In the genomic region with DNA sequence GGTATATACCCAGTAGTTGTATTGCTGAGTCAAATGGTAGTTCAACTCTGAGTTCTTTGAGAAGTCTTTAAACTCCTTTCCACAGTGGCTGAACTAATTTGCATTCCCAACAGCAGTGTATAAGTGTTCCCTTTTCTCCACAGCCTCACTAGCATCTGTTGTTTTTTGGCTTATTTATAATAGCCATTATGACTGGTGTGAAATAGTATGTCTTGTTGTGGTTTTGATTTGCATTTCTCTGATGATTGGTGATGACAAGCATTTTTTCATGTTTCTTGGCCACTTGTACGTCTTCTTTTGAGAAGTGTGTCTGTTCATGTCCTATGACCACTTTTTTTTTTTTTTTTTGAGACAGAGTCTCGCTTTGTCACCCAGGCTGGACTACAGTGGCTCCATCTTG, we compare ENCODE assay signal across 37 cellular contexts. TPM values are rescaled to one million over a fixed set of nuclear protein-coding genes. Genes with fewer than 3 reads are reported as not detected.
"Had no signal": no experiment of that assay in that cellular context is flagged by ENCODE, and none has a peak within 500 bp of the region (broad histone marks: within the 10 kb centered on the region; RNA-seq: fewer than 3 reads in every experiment).

No MANE protein-coding gene starts in this region.

- DNase-seq: activated B cell treated with CpG ODN at 0.5 μM for 24 hours; activated CD4-positive, alpha-beta memory T cell treated with anti-CD3 and anti-CD28 coated beads, Interleukin-2, amount 10 ng/mL, durations not matched to agents 7 days and 5 days; activated CD4-positive, alpha-beta T cell treated with anti-CD3 and anti-CD28 coated beads for 48 hours; activated CD4-positive, alpha-beta T cell treated with anti-CD3 and anti-CD28 coated beads, Interleukin-2, amount 10 ng/mL, durations not matched to agents 7 days and 5 days; activated CD4-positive, alpha-beta T cell treated with anti-CD3 and anti-CD28 coated beads, Interleukin-2, amount 50 U/mL, for 48 hours; activated CD4-positive, CD25-positive, alpha-beta regulatory T cell treated with anti-CD3 and anti-CD28 coated beads, Interleukin-2, amount 50 U/mL, for 72 hours; activated CD8-positive, alpha-beta memory T cell treated with anti-CD3 and anti-CD28 coated beads for 24 hours; activated CD8-positive, alpha-beta memory T cell treated with anti-CD3 and anti-CD28 coated beads, Interleukin-2, amount 10 ng/mL, durations not matched to agents 7 days and 5 days; activated CD8-positive, alpha-beta memory T cell treated with anti-CD3 and anti-CD28 coated beads, Interleukin-2, amount 50 U/mL, for 48 hours; activated CD8-positive, alpha-beta T cell treated with anti-CD3 and anti-CD28 coated beads, Interleukin-2, amount 10 ng/mL, durations not matched to agents 7 days and 5 days; activated effector memory CD4-positive, alpha-beta T cell treated with Interleukin-2 at 50 U/mL for 16 hours; activated gamma-delta T cell; activated naive CD4-positive, alpha-beta T cell treated with anti-CD3 and anti-CD28 coated beads, Interleukin-2, amount 10 ng/mL, durations not matched to agents 7 days and 5 days; activated naive CD4-positive, alpha-beta T cell treated with Interleukin-2 at 50 U/mL for 16 hours; activated naive CD8-positive, alpha-beta T cell treated with anti-CD3 and anti-CD28 coated beads, Interleukin-2, amount 10 ng/mL, durations not matched to agents 7 days and 5 days; activated naive CD8-positive, alpha-beta T cell treated with anti-CD3 and anti-CD28 coated beads, Interleukin-2, amount 50 U/mL, for 24 hours; activated T-cell treated with anti-CD3 and anti-CD28 coated beads, Interleukin-2, amount 50 U/mL, for 24 hours; activated T-cell treated with anti-CD3 and anti-CD28 coated beads, Interleukin-2, amount 50 U/mL, for 48 hours; amygdala; anterior cingulate cortex; body of pancreas; brain microvascular endothelial cell; central memory CD4-positive, alpha-beta T cell; T-helper 1 cell; T-helper 2 cell; T-helper 9 cell had no signal

- H3K36me3 Mint-ChIP-seq: activated CD8-positive, alpha-beta memory T cell treated with anti-CD3 and anti-CD28 coated beads, Interleukin-2, amount 10 ng/mL, durations not matched to agents 7 days and 5 days; activated naive CD4-positive, alpha-beta T cell treated with anti-CD3 and anti-CD28 coated beads, Interleukin-2, amount 10 ng/mL, durations not matched to agents 7 days and 5 days; activated naive CD4-positive, alpha-beta T cell treated with anti-CD3 and anti-CD28 coated beads, Interleukin-2, amount 50 U/mL, for 24 hours; activated naive CD8-positive, alpha-beta T cell; activated naive CD8-positive, alpha-beta T cell treated with anti-CD3 and anti-CD28 coated beads, Interleukin-2, amount 10 ng/mL, durations not matched to agents 7 days and 5 days had no signal

- FAIRE-seq: TTC549 had no signal

- H3K36me3 ChIP-seq: ascending aorta, brain microvascular endothelial cell, breast epithelium had no signal

- H3K4me3 ChIP-seq: ascending aorta, body of pancreas, breast epithelium had no signal

- H3K27me3 ChIP-seq: ascending aorta, body of pancreas, brain microvascular endothelial cell, breast epithelium had no signal

- H3K27ac ChIP-seq: ascending aorta, body of pancreas, brain microvascular endothelial cell, breast epithelium, VCaP had no signal

- ATAC-seq: activated CD8-positive, alpha-beta memory T cell treated with anti-CD3 and anti-CD28 coated beads, Interleukin-2, amount 10 ng/mL, durations not matched to agents 7 days and 5 days; activated CD8-positive, alpha-beta T cell treated with anti-CD3 and anti-CD28 coated beads, Interleukin-2, amount 10 ng/mL, durations not matched to agents 7 days and 5 days; activated naive CD8-positive, alpha-beta T cell treated with anti-CD3 and anti-CD28 coated beads, Interleukin-2, amount 50 U/mL, for 24 hours; body of pancreas had no signal

- H3K4me1 ChIP-seq: ascending aorta, body of pancreas, breast epithelium had no signal

- H3K4me1 Mint-ChIP-seq: activated B cell treated with CpG ODN at 0.5 μM for 24 hours; activated CD4-positive, alpha-beta memory T cell treated with anti-CD3 and anti-CD28 coated beads, Interleukin-2, amount 10 ng/mL, durations not matched to agents 7 days and 5 days; activated CD4-positive, alpha-beta T cell treated with anti-CD3 and anti-CD28 coated beads, Interleukin-2, amount 10 ng/mL, durations not matched to agents 7 days and 5 days; activated CD8-positive, alpha-beta memory T cell treated with anti-CD3 and anti-CD28 coated beads, Interleukin-2, amount 10 ng/mL, durations not matched to agents 7 days and 5 days; activated naive CD4-positive, alpha-beta T cell treated with anti-CD3 and anti-CD28 coated beads, Interleukin-2, amount 10 ng/mL, durations not matched to agents 7 days and 5 days; activated naive CD4-positive, alpha-beta T cell treated with anti-CD3 and anti-CD28 coated beads, Interleukin-2, amount 50 U/mL, for 24 hours; activated naive CD8-positive, alpha-beta T cell treated with anti-CD3 and anti-CD28 coated beads, Interleukin-2, amount 10 ng/mL, durations not matched to agents 7 days and 5 days; activated naive CD8-positive, alpha-beta T cell treated with anti-CD3 and anti-CD28 coated beads, Interleukin-2, amount 50 U/mL, for 24 hours had no signal

- H3K27ac Mint-ChIP-seq: activated B cell treated with CpG ODN at 0.5 μM for 24 hours; activated CD4-positive, alpha-beta memory T cell treated with anti-CD3 and anti-CD28 coated beads, Interleukin-2, amount 10 ng/mL, durations not matched to agents 7 days and 5 days; activated CD4-positive, alpha-beta T cell treated with anti-CD3 and anti-CD28 coated beads, Interleukin-2, amount 10 ng/mL, durations not matched to agents 7 days and 5 days; activated CD8-positive, alpha-beta memory T cell treated with anti-CD3 and anti-CD28 coated beads, Interleukin-2, amount 10 ng/mL, durations not matched to agents 7 days and 5 days; activated CD8-positive, alpha-beta T cell treated with anti-CD3 and anti-CD28 coated beads, Interleukin-2, amount 10 ng/mL, durations not matched to agents 7 days and 5 days; activated naive CD4-positive, alpha-beta T cell treated with anti-CD3 and anti-CD28 coated beads, Interleukin-2, amount 10 ng/mL, durations not matched to agents 7 days and 5 days; activated naive CD4-positive, alpha-beta T cell treated with anti-CD3 and anti-CD28 coated beads, Interleukin-2, amount 50 U/mL, for 24 hours; activated naive CD8-positive, alpha-beta T cell; activated naive CD8-positive, alpha-beta T cell treated with anti-CD3 and anti-CD28 coated beads, Interleukin-2, amount 10 ng/mL, durations not matched to agents 7 days and 5 days; activated naive CD8-positive, alpha-beta T cell treated with anti-CD3 and anti-CD28 coated beads, Interleukin-2, amount 50 U/mL, for 24 hours; activated T-cell treated with anti-CD3 and anti-CD28 coated beads, Interleukin-2, amount 50 U/mL, for 24 hours; activated T-helper 2 cell treated with anti-CD3 and anti-CD28 coated beads, Interferon-gamma antibody, Interleukin-2, Interleukin-4, amounts not matched to agents 10 μg/mL and 5 μg/mL and 100 μg/mL, durations not matched to agents 14 hours and 24 hours and 36 hours; T-helper 1 cell treated with Interleukin-12 subunit alpha and Interleukin-12 subunit beta and Interleukin-4 antibody, amounts not matched to agents 30 μg/mL and 1 μg/mL, for 36 hours; T-helper 2 cell treated with Interferon-gamma antibody and Interleukin-4, amounts not matched to agents 5 μg/mL and 100 μg/mL, for 36 hours had no signal

- H3K9me3 ChIP-seq: ascending aorta, body of pancreas, breast epithelium had no signal

- H3K27me3 Mint-ChIP-seq: activated B cell treated with CpG ODN at 0.5 μM for 24 hours; activated naive CD4-positive, alpha-beta T cell treated with anti-CD3 and anti-CD28 coated beads, Interleukin-2, amount 10 ng/mL, durations not matched to agents 7 days and 5 days; activated naive CD4-positive, alpha-beta T cell treated with anti-CD3 and anti-CD28 coated beads, Interleukin-2, amount 50 U/mL, for 24 hours had no signal

- H3K4me3 Mint-ChIP-seq: activated B cell treated with CpG ODN at 0.5 μM for 24 hours; activated CD4-positive, alpha-beta memory T cell treated with anti-CD3 and anti-CD28 coated beads, Interleukin-2, amount 10 ng/mL, durations not matched to agents 7 days and 5 days; activated CD4-positive, alpha-beta T cell treated with anti-CD3 and anti-CD28 coated beads, Interleukin-2, amount 10 ng/mL, durations not matched to agents 7 days and 5 days; activated CD8-positive, alpha-beta memory T cell treated with anti-CD3 and anti-CD28 coated beads, Interleukin-2, amount 10 ng/mL, durations not matched to agents 7 days and 5 days; activated CD8-positive, alpha-beta T cell treated with anti-CD3 and anti-CD28 coated beads, Interleukin-2, amount 10 ng/mL, durations not matched to agents 7 days and 5 days; activated naive CD4-positive, alpha-beta T cell treated with anti-CD3 and anti-CD28 coated beads, Interleukin-2, amount 10 ng/mL, durations not matched to agents 7 days and 5 days; activated naive CD4-positive, alpha-beta T cell treated with anti-CD3 and anti-CD28 coated beads, Interleukin-2, amount 50 U/mL, for 24 hours; activated naive CD8-positive, alpha-beta T cell; activated naive CD8-positive, alpha-beta T cell treated with anti-CD3 and anti-CD28 coated beads, Interleukin-2, amount 10 ng/mL, durations not matched to agents 7 days and 5 days; activated naive CD8-positive, alpha-beta T cell treated with anti-CD3 and anti-CD28 coated beads, Interleukin-2, amount 50 U/mL, for 24 hours; activated T-cell treated with anti-CD3 and anti-CD28 coated beads, Interleukin-2, amount 50 U/mL, for 24 hours; T-helper 1 cell treated with Interleukin-12 subunit alpha and Interleukin-12 subunit beta and Interleukin-4 antibody, amounts not matched to agents 30 μg/mL and 1 μg/mL, for 36 hours; T-helper 2 cell treated with Interferon-gamma antibody and Interleukin-4, amounts not matched to agents 5 μg/mL and 100 μg/mL, for 36 hours had no signal

- H3K9me3 Mint-ChIP-seq: activated CD4-positive, alpha-beta memory T cell treated with anti-CD3 and anti-CD28 coated beads, Interleukin-2, amount 10 ng/mL, durations not matched to agents 7 days and 5 days; activated CD4-positive, alpha-beta T cell treated with anti-CD3 and anti-CD28 coated beads, Interleukin-2, amount 10 ng/mL, durations not matched to agents 7 days and 5 days; activated naive CD4-positive, alpha-beta T cell treated with anti-CD3 and anti-CD28 coated beads, Interleukin-2, amount 10 ng/mL, durations not matched to agents 7 days and 5 days; activated naive CD4-positive, alpha-beta T cell treated with anti-CD3 and anti-CD28 coated beads, Interleukin-2, amount 50 U/mL, for 24 hours; activated naive CD8-positive, alpha-beta T cell treated with anti-CD3 and anti-CD28 coated beads, Interleukin-2, amount 10 ng/mL, durations not matched to agents 7 days and 5 days; activated naive CD8-positive, alpha-beta T cell treated with anti-CD3 and anti-CD28 coated beads, Interleukin-2, amount 50 U/mL, for 24 hours; activated T-helper 2 cell treated with anti-CD3 and anti-CD28 coated beads, Interferon-gamma antibody, Interleukin-2, Interleukin-4, amounts not matched to agents 10 μg/mL and 5 μg/mL and 100 μg/mL, durations not matched to agents 14 hours and 24 hours and 36 hours; T-helper 1 cell treated with Interleukin-12 subunit alpha and Interleukin-12 subunit beta and Interleukin-4 antibody, amounts not matched to agents 30 μg/mL and 1 μg/mL, for 36 hours; T-helper 2 cell treated with Interferon-gamma antibody and Interleukin-4, amounts not matched to agents 5 μg/mL and 100 μg/mL, for 36 hours had no signal

RNA-seq across cellular contexts. Expression of gene GPR50, which starts 30.5 kb away (rescaled TPM):
- total RNA-seq: activated B cell treated with CpG ODN at 0.5 μM for 24 hours; activated CD4-positive, alpha-beta memory T cell treated with anti-CD3 and anti-CD28 coated beads, Interleukin-2, amount 10 ng/mL, durations not matched to agents 7 days and 5 days; activated CD4-positive, alpha-beta T cell treated with anti-CD3 and anti-CD28 coated beads, Interleukin-2, amount 10 ng/mL, durations not matched to agents 7 days and 5 days; activated CD8-positive, alpha-beta memory T cell treated with anti-CD3 and anti-CD28 coated beads, Interleukin-2, amount 10 ng/mL, durations not matched to agents 7 days and 5 days; activated CD8-positive, alpha-beta T cell treated with anti-CD3 and anti-CD28 coated beads, Interleukin-2, amount 10 ng/mL, durations not matched to agents 7 days and 5 days; activated naive CD8-positive, alpha-beta T cell treated with anti-CD3 and anti-CD28 coated beads, Interleukin-2, amount 10 ng/mL, durations not matched to agents 7 days and 5 days; activated T-helper 2 cell treated with anti-CD3 and anti-CD28 coated beads, Interferon-gamma antibody, Interleukin-2, Interleukin-4, amounts not matched to agents 10 μg/mL and 5 μg/mL and 100 μg/mL, durations not matched to agents 14 hours and 24 hours and 36 hours; ascending aorta; body of pancreas; cardiac septum; cerebellum had no signal
